ENCODE assay signal across 8 cellular contexts in the genomic region with DNA sequence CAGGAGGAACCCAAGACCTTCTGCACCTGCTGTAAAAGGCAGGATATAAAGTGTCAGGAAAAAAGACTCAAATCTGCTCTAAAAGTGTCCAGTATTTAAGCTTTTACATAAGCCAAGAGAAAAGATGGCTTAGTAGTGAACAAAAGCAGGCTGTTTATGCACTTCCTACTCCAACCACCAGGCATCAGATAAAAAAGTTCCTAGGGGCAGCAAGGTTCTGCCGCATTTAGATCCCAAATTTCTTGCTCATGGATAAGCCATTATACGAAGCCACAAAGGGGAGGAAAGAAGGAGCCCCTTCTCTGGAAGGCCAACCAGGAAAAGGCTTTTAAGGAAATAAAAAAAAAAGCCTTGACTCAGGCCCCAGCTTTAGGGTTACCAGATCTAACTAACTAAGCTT. TPM values are rescaled to one million over a fixed set of nuclear protein-coding genes. Genes with fewer than 3 reads are reported as not detected.
DNase-seq lines count a peak whose midpoint lies in the region; ATAC-seq, FAIRE-seq and TF ChIP-seq lines count a peak whose summit lies in the region.
"Had no signal": no experiment of that assay in that cellular context is flagged by ENCODE, and none has a peak within 500 bp of the region (broad histone marks: within the 10 kb centered on the region; RNA-seq: fewer than 3 reads in every experiment).

No MANE protein-coding gene starts in this region.

- no peak overlapping the region for H2BK15ac ChIP-seq in H9 (ENCODE audit: low read depth, low read length)

- no peaks in the 10 kb centered on the region for H3K36me3 ChIP-seq in kidney (ENCODE audit: control insufficient read depth in 1 of 2, insufficient read depth in 2 of 2, low read length in 2 of 2)

- H3K4me2 ChIP-seq in H9 (ENCODE audit: insufficient read depth, insufficient read length, low read length): peak overlapping the region; percentile 48

- ATAC-seq in GM19395 (IDR thresholded peaks at IDR 0.05; ENCODE audit: unreplicated experiment): no peak
- no peak for ATAC-seq in GM21360 (IDR thresholded peaks at IDR 0.05; ENCODE audit: unreplicated experiment)
- ATAC-seq: Panc1 had no signal

- WGBS in H9 (ENCODE audit: extremely low coverage, insufficient read length, low lambda C conversion rate): no CpG with 5 or more reads among the region's 2 CpGs

- no peak overlapping the region for H2BK20ac ChIP-seq in H9 (ENCODE audit: low read depth, low read length, poor library complexity, severe bottlenecking)

- H3K79me2 ChIP-seq in H9 (ENCODE audit: insufficient read depth, low read length): no peaks in the 10 kb centered on the region

- no peak overlapping the region for H2BK12ac ChIP-seq in H9 (ENCODE audit: insufficient read length, low read depth, low read length)

- no peak overlapping the region for H2AFZ ChIP-seq in H9 (ENCODE audit: low read length)

- TF ChIP-seq CTCF in H9 (conservative IDR thresholded peaks at IDR 0.05) (peak; percentile 53), WI38 (IDR thresholded peaks at IDR 0.05; ENCODE audit: low read depth, low read length) (0 out of 2 replicates have a peak, but pooled peaks have one; percentile 15), kidney (IDR thresholded peaks at IDR 0.05; ENCODE audit: borderline replicate concordance, extremely low read depth, insufficient read depth) (no peak)

- H3K27ac Mint-ChIP-seq in H9: no peak overlapping the region

- no peaks in the 10 kb centered on the region for H3K27me3 ChIP-seq in H9 (ENCODE audit: insufficient read depth, low read length)

- intact Hi-C loops in kidney (cut with DNase I): no loop called here

- DNase-seq in H9 (no peak), kidney (no peak), superior temporal gyrus (ENCODE audit: extremely low spot score) (peak; percentile 35), NOMO-1 (lab: John Stamatoyannopoulos, UW; ENCODE audit: unreplicated experiment in 2 of 2) (no peak)

- no peak overlapping the region for H2BK5ac ChIP-seq in H9 (ENCODE audit: insufficient read length, low read length)

- H3T11ph ChIP-seq in H9 (ENCODE audit: low read length): no peak overlapping the region

- H3K27ac ChIP-seq in H9 (ENCODE audit: insufficient read length, low read depth, low read length) (peak overlapping the region; percentile 52), kidney (ENCODE audit: low read depth in 2 of 2, low read length in 2 of 2) (no peak overlapping the region)

- no peak for FAIRE-seq in kidney (lab: Jason Lieb, UNC)

- no peaks in the 10 kb centered on the region for H3K79me1 ChIP-seq in H9 (ENCODE audit: insufficient read depth, low read depth, low read length, poor library complexity, severe bottlenecking)

- no peak overlapping the region for H2BK120ac ChIP-seq in H9 (ENCODE audit: low read depth, low read length, poor library complexity, severe bottlenecking)

- no peak overlapping the region for H3K23ac ChIP-seq in H9 (ENCODE audit: insufficient read length, low read depth, low read length)

- no peak overlapping the region for H4K8ac ChIP-seq in H9 (replicated peaks; ENCODE audit: insufficient read length, low read depth, low read length)

- no peaks in the 10 kb centered on the region for H3K27me3 Mint-ChIP-seq in H9 (ENCODE audit: low read depth)

- H4K20me1 ChIP-seq in H9 (ENCODE audit: control insufficient read depth, insufficient read depth, insufficient read length): no peaks in the 10 kb centered on the region

- peaks cover 17 to 24% of the 10 kb centered on the region in 2 experiments for H3K4me1 Mint-ChIP-seq in H9

- H4K5ac ChIP-seq in H9 (ENCODE audit: insufficient read length, low read depth, low read length): no peak overlapping the region

- H3K4me3 ChIP-seq in WI38 (ENCODE audit: low read depth, low read length) (no peak overlapping the region), kidney (ENCODE audit: low read length in 2 of 2) (peak overlapping the region; percentile 44 to 79)

- no peak overlapping the region for H3K14ac ChIP-seq in H9 (ENCODE audit: insufficient read depth, low read length)

- no peak overlapping the region for H3K4me3 Mint-ChIP-seq in H9

- H3K4me1 ChIP-seq in H9 (ENCODE audit: insufficient read depth, low read length): peaks cover 6% of the 10 kb centered on the region; the same call in 1 of the 2 replicates
- H3K4me1 ChIP-seq in kidney (ENCODE audit: control insufficient read depth in 1 of 2, insufficient read depth in 1 of 2, low read depth in 1 of 2, low read length in 2 of 2): peaks cover 3 to 6% of the 10 kb centered on the region in 2 donors

- H3K9ac ChIP-seq in H9 (ENCODE audit: extremely low read depth, insufficient read length, low read length): no peak overlapping the region
- H3K9ac ChIP-seq in kidney (ENCODE audit: low read length in 2 of 2): peak overlapping the region in 1 of 2 donors; percentile 42

- H3K23me2 ChIP-seq in H9 (ENCODE audit: insufficient read length, low read depth, low read length, poor library complexity, severe bottlenecking): peaks cover 6% of the 10 kb centered on the region

- H4K91ac ChIP-seq in H9 (ENCODE audit: insufficient read length, low read depth, low read length): no peak overlapping the region

- peaks cover 2 to 18% (median 13%) of the 10 kb centered on the region in 3 experiments; a peak in 5 of 7 replicates for H3K36me3 Mint-ChIP-seq in H9 (ENCODE audit: insufficient read depth in 1 of 3, low read depth in 3 of 3)

- H3K9me3 Mint-ChIP-seq in H9: peaks cover 7 to 13% of the 10 kb centered on the region in 2 experiments; a peak in 4 of 5 replicates

- H3K56ac ChIP-seq in H9 (ENCODE audit: insufficient read length, low read depth, low read length): no peak overlapping the region

- no peak overlapping the region for H3K4ac ChIP-seq in H9 (ENCODE audit: low read depth, low read length)

- no peaks in the 10 kb centered on the region for H3K9me3 ChIP-seq in H9 (ENCODE audit: control insufficient read depth, low read depth, low read length)
- no peaks in the 10 kb centered on the region for H3K9me3 ChIP-seq in kidney (ENCODE audit: control insufficient read depth in 1 of 2, low read length in 2 of 2)

- no peak overlapping the region for H2AK5ac ChIP-seq in H9 (ENCODE audit: insufficient read length, low read length)

- H3K18ac ChIP-seq in H9 (ENCODE audit: insufficient read length, low read depth, low read length): no peak overlapping the region

RNA-seq across cellular contexts. Expression of a gene that starts 10.6 kb away (rescaled TPM):
- total RNA-seq in H9 (2021) (0.15 and 0.50 TPM in 2 replicates), kidney (1.2 TPM)
- polyA plus RNA-seq in kidney (ENCODE audit: insufficient read depth, low read depth, low replicate concordance): 0.09 TPM

RNA-seq across cellular contexts. Expression of a gene that starts 28.3 kb away (rescaled TPM):
- total RNA-seq in H9 (2021) (51.6 and 56.0 TPM in 2 replicates), kidney (16.8 TPM)
- polyA plus RNA-seq in kidney (ENCODE audit: insufficient read depth, low read depth, low replicate concordance): 8.5 TPM
